Comparison of ENCODE assay signal across 9 cellular contexts in the genomic region with DNA sequence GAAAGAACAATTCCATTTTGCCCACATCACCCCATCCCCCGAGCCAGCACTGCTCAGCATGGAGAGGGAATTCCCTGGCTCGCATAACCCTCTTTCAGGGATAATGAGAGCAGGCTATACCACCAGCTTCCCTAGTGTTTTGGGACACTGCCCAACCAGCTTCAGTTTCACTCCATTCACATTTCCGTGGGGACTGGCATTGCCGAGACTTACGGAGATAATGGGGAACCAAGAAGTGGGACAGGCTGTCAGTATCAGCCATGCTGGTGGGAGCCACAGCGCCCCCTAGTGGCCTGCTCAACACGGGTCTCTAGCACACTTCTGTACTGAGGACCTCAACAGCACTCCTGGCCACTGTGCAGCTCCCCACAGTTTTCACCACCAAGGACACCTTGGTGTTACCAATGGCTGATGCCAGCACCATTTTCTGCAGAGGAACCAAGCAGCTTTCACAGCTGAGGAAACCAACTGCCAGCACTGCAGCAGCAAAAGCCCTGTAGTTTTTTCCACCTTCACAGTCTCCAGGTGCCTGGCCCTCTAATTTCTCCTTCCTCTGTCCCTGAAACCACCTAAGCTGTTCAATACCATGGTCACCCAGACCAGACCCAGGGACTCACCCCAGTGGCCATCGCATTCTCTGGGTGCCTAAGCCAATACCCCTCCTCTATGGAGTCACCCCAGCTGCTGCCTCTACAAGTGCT. TPM values are rescaled to one million over a fixed set of nuclear protein-coding genes. Genes with fewer than 3 reads are reported as not detected.
DNase-seq lines count a peak whose midpoint lies in the region; ATAC-seq, FAIRE-seq and TF ChIP-seq lines count a peak whose summit lies in the region.
"Had no signal": no experiment of that assay in that cellular context is flagged by ENCODE, and none has a peak within 500 bp of the region (broad histone marks: within the 10 kb centered on the region; RNA-seq: fewer than 3 reads in every experiment).

No MANE protein-coding gene starts in this region.

- CTCF ChIA-PET in GM10248 (lab: Yijun Ruan, JAX) = interaction anchor here (0.6 to 4.3 kb wide), 51 partner anchors 9 to 282 kb away, joined by 3 to 42 read pairs (median 5); partner anchors contain the start of genes CD37, GFY and SLC6A16

- POLR2A ChIA-PET in GM10248 (lab: Yijun Ruan, JAX) = no interaction called here

- H3K9me3 Mint-ChIP-seq in osteocyte (ENCODE audit: unreplicated experiment) = peaks cover 14% of the 10 kb centered on the region

- no peak for FAIRE-seq in frontal cortex (lab: Jason Lieb, UNC)
- FAIRE-seq: islet of Langerhans had no signal

- no peak overlapping the region for H3K27ac Mint-ChIP-seq in osteocyte (ENCODE audit: unreplicated experiment)

- H3K4me3 Mint-ChIP-seq in osteocyte (ENCODE audit: unreplicated experiment) = no peak overlapping the region

- H3K36me3 Mint-ChIP-seq in osteocyte (ENCODE audit: unreplicated experiment) = peaks cover 10% of the 10 kb centered on the region

- no peak for ATAC-seq in GM21737 (IDR thresholded peaks at IDR 0.05; ENCODE audit: unreplicated experiment)

- no peaks in the 10 kb centered on the region for H3K27me3 Mint-ChIP-seq in osteocyte (ENCODE audit: unreplicated experiment)

- TF ChIP-seq CTCF in GM10248 (IDR thresholded peaks at IDR 0.05; ENCODE audit: control extremely low read depth, extremely low read depth, low read depth, missing control alignments) = peak; percentile 80
- TF ChIP-seq CTCF in osteocyte (IDR thresholded peaks at IDR 0.05) = peak; percentile 73

- DNase-seq in GM10248 (ENCODE audit: extremely low spot score) (peak; percentile 92), HuH-7 (ENCODE audit: low spot score) (peak; percentile 81), SHP77 (lab: John Stamatoyannopoulos, UW) (peak; percentile 11 to 49), frontal cortex (ENCODE audit: low spot score in 2 of 2) (peak; percentile 7 to 60), osteocyte (ENCODE audit: extremely low spot score, unreplicated experiment) (peak; percentile 85), superior temporal gyrus (ENCODE audit: extremely low spot score) (peak; percentile 52)
- DNase-seq in activated effector memory CD4-positive, alpha-beta T cell treated with Interleukin-2 at 50 U/mL for 16 hours = peak; percentile 67

- H3K4me1 Mint-ChIP-seq in osteocyte (ENCODE audit: unreplicated experiment) = peaks cover 8% of the 10 kb centered on the region

RNA-seq across cellular contexts. Expression of gene SLC6A16, which starts 23.7 kb away (rescaled TPM):
- not detected for total RNA-seq in frontal cortex
- total RNA-seq in osteocyte = 5.3 and 6.0 TPM in 2 replicates

RNA-seq across cellular contexts. Expression of gene CD37, which starts 33.9 kb away (rescaled TPM):
- 0.82 TPM for total RNA-seq in frontal cortex
- not detected in 2 replicates for total RNA-seq in osteocyte

Comparison
In these comparisons a context has a peak if more than half of its experiments do, and no peak if none do; other contexts are left out.
1. DNase-seq: peak in every context shown above with its lines; median percentile 92 in GM10248; 85 in osteocyte; 81 in HuH-7; 67 in activated effector memory CD4-positive, alpha-beta T cell treated with Interleukin-2 at 50 U/mL for 16 hours; 52 in superior temporal gyrus; 34 in frontal cortex; 30 in SHP77.